14 cellular contexts compared by ENCODE assay signal in the genomic region with DNA sequence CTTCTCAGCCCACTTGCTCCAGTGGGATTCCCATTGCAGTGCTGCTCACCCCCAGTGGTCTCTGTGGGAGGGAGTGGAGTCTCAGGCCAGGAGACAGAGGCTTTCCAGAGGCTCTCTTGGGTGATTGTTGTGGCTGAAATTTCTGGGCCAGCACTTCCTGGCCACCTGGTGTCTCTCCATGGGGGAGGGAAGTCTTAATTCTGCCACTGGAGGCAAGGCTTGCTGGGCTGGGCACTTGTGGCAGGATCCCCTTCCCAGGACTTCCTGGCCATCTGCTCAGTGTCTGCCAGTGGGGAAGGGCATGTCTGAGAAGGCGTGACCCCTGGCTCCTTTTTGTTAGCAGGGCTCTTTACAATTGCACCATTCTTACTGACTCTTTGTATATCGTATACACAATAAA.
A peak's percentile ranks its signal among the peaks of the same experiment; 100 is the strongest.
DNase-seq lines count a peak whose midpoint lies in the region; TF ChIP-seq lines count a peak whose summit lies in the region.
"Had no signal": no experiment of that assay in that cellular context is flagged by ENCODE, and none has a peak within 500 bp of the region (broad histone marks: within the 10 kb centered on the region; RNA-seq: fewer than 3 reads in every experiment).

No MANE protein-coding gene starts in this region.

- peak overlapping the region; percentile 0 for H3K4ac ChIP-seq in mesendoderm (ENCODE audit: low read depth, low read length)

- WGBS in mesendoderm (ENCODE audit: extremely low coverage, insufficient coverage, low lambda C conversion rate): no CpG with 5 or more reads among the region's 2 CpGs
- WGBS in ovary, 3 donors: 70 to 81% (median 81%) methylated on average over 2 of the region's 2 CpGs

- H3K4me2 ChIP-seq in mesendoderm (ENCODE audit: low read length): no peak overlapping the region

- H3K9me3 ChIP-seq in ovary: no peaks in the 10 kb centered on the region

- no peak overlapping the region for H2BK5ac ChIP-seq in mesendoderm (ENCODE audit: low read length)

- no peak overlapping the region for H4K8ac ChIP-seq in mesendoderm (ENCODE audit: low read depth, low read length)

- H3K56ac ChIP-seq in mesendoderm (ENCODE audit: low read length): no peak overlapping the region

- H2BK120ac ChIP-seq in mesendoderm (ENCODE audit: low read depth, low read length): no peak overlapping the region

- H3K18ac ChIP-seq in mesendoderm (ENCODE audit: low read length): peak overlapping the region; percentile 7

- H3K9ac ChIP-seq in mesendoderm (ENCODE audit: low read length): no peak overlapping the region

- no peak overlapping the region for H2BK15ac ChIP-seq in mesendoderm (replicated peaks; ENCODE audit: low read depth)

- TF ChIP-seq CTCF in ovary (IDR thresholded peaks at IDR 0.05): no peak

- H3K4me3 ChIP-seq in mesendoderm (ENCODE audit: low read length) (no peak overlapping the region), ovary (no peak overlapping the region)

- H3K27ac ChIP-seq in mesendoderm (ENCODE audit: low read depth, low read length): no peak overlapping the region
- H3K27ac ChIP-seq in ovary: no peak overlapping the region

- H2AK5ac ChIP-seq in mesendoderm (ENCODE audit: low read length): no peak overlapping the region

- DNase-seq in NCI-H748 (lab: John Stamatoyannopoulos, UW; ENCODE audit: unreplicated experiment): peak; percentile 72
- no peak for DNase-seq in NCI-H748 treated with DMSO at 0.1 percent for 48 hours (lab: John Stamatoyannopoulos, UW)
- peak; percentile 20 for DNase-seq in COLO668 (lab: John Stamatoyannopoulos, UW; ENCODE audit: unreplicated experiment)
- DNase-seq in NCI-H69 (lab: John Stamatoyannopoulos, UW): peak; percentile 89
- DNase-seq in mesendoderm: peak; percentile 28
- DNase-seq in ovary: no peak
- DNase-seq in activated CD4-positive, alpha-beta T cell treated with anti-CD3 and anti-CD28 coated beads, Interleukin-2, amount 50 U/mL, for 1 hour: no peak
- DNase-seq: CD4-positive, alpha-beta T cell; DMS79; HFFc6; KBM-7; NCI-H1105 treated with DMSO at 0.1 percent for 48 hours; NCI-H1694 treated with DMSO at 0.1 percent for 48 hours; SW 1271 had no signal

- no peak for TF ChIP-seq EP300 in ovary (IDR thresholded peaks at IDR 0.05)

- intact Hi-C loops in ovary (cut with DNase I): no loop called here

- H3K36me3 ChIP-seq in mesendoderm (ENCODE audit: control insufficient read depth, insufficient read depth, low read length) (no peaks in the 10 kb centered on the region), ovary (no peaks in the 10 kb centered on the region)

- no peaks in the 10 kb centered on the region for H3K79me2 ChIP-seq in mesendoderm (ENCODE audit: control insufficient read depth, insufficient read depth, low read length)

- no peak overlapping the region for H4K5ac ChIP-seq in mesendoderm (ENCODE audit: low read length)

- no peak overlapping the region for H3K23ac ChIP-seq in mesendoderm (ENCODE audit: low read length)

- TF ChIP-seq POLR2A in ovary (IDR thresholded peaks at IDR 0.05): no peak

- H3K27me3 ChIP-seq in mesendoderm (ENCODE audit: insufficient read depth, low read length, poor library complexity) (no peaks in the 10 kb centered on the region), ovary (no peaks in the 10 kb centered on the region)

- H3K79me1 ChIP-seq in mesendoderm (ENCODE audit: low read length): no peaks in the 10 kb centered on the region

- H3K4me1 ChIP-seq in mesendoderm (ENCODE audit: control insufficient read depth, low read depth, low read length) (peaks cover 2% of the 10 kb centered on the region), ovary (ENCODE audit: insufficient read depth) (no peaks in the 10 kb centered on the region)

Comparison
In these comparisons a context has a peak if more than half of its experiments do, and no peak if none do; other contexts are left out.
1. DNase-seq: peak in NCI-H748 (single experiment), COLO668 (single experiment), NCI-H69 (single experiment) and mesendoderm (single experiment); none in NCI-H748 treated with DMSO at 0.1 percent for 48 hours (single experiment), ovary (0 of 5) and activated CD4-positive, alpha-beta T cell treated with anti-CD3 and anti-CD28 coated beads, Interleukin-2, amount 50 U/mL, for 1 hour (single experiment).